In genomic region chr18:79459946-79460345, GRCh38 we compare ENCODE assay signal across 12 cellular contexts.
DNase-seq lines count a peak whose midpoint lies in the region; ATAC-seq and TF ChIP-seq lines count a peak whose summit lies in the region.
"Had no signal": no experiment of that assay in that cellular context is flagged by ENCODE, and none has a peak within 500 bp of the region (broad histone marks: within the 10 kb centered on the region; RNA-seq: fewer than 3 reads in every experiment).

No MANE protein-coding gene starts in this region.

- H3K36me3 Mint-ChIP-seq in activated CD4-positive, alpha-beta T cell treated with anti-CD3 and anti-CD28 coated beads for 36 hours (ENCODE audit: low read depth) = peaks cover 26% of the 10 kb centered on the region
- peaks cover 28% of the 10 kb centered on the region for H3K36me3 Mint-ChIP-seq in activated CD8-positive, alpha-beta T cell treated with anti-CD3 and anti-CD28 coated beads for 36 hours (ENCODE audit: low read depth)

- POLR2A ChIA-PET in activated CD4-positive, alpha-beta T cell treated with anti-CD3 and anti-CD28 coated beads for 36 hours (lab: Charles Lee) = no interaction called here
- POLR2A ChIA-PET in activated CD8-positive, alpha-beta T cell treated with anti-CD3 and anti-CD28 coated beads for 36 hours (lab: Charles Lee) = no interaction called here

- no peak overlapping the region for H3K4me3 ChIP-seq in psoas muscle
- H3K4me3 ChIP-seq: A549 had no signal

- CTCF ChIA-PET in activated CD4-positive, alpha-beta T cell treated with anti-CD3 and anti-CD28 coated beads for 36 hours (lab: Charles Lee) = no interaction called here
- CTCF ChIA-PET in activated CD8-positive, alpha-beta T cell treated with anti-CD3 and anti-CD28 coated beads for 36 hours (lab: Charles Lee) = no interaction called here

- peaks cover 0 to 58% of the 10 kb centered on the region in 2 donors for H3K36me3 ChIP-seq in psoas muscle (ENCODE audit: insufficient read depth in 1 of 2, low read depth in 1 of 2)

- no peak for TF ChIP-seq CTCF in activated CD8-positive, alpha-beta T cell treated with anti-CD3 and anti-CD28 coated beads for 36 hours (IDR thresholded peaks at IDR 0.05)
- TF ChIP-seq CTCF in psoas muscle (IDR thresholded peaks at IDR 0.05) = no peak

- 57 to 68% (median 61%) methylated on average over 7 of the region's 7 CpGs for WGBS in psoas muscle, 3 donors

- peak overlapping the region; percentile 26 for H3K27ac Mint-ChIP-seq in activated CD4-positive, alpha-beta T cell treated with anti-CD3 and anti-CD28 coated beads for 36 hours
- peak overlapping the region; percentile 82 for H3K27ac Mint-ChIP-seq in activated CD8-positive, alpha-beta T cell treated with anti-CD3 and anti-CD28 coated beads for 36 hours

- H3K9me3 ChIP-seq in psoas muscle = no peaks in the 10 kb centered on the region
- H3K9me3 ChIP-seq: A549 had no signal

- peaks cover under 1% of the 10 kb centered on the region for H3K4me1 ChIP-seq in psoas muscle

- H3K9me3 Mint-ChIP-seq in activated CD4-positive, alpha-beta T cell treated with anti-CD3 and anti-CD28 coated beads for 36 hours (ENCODE audit: low read depth) = no peaks in the 10 kb centered on the region
- no peaks in the 10 kb centered on the region for H3K9me3 Mint-ChIP-seq in activated CD8-positive, alpha-beta T cell treated with anti-CD3 and anti-CD28 coated beads for 36 hours

- intact Hi-C loops in activated CD4-positive, alpha-beta T cell treated with anti-CD3 and anti-CD28 coated beads for 36 hours (cut with DNase I, micrococcal nuclease) = no loop called here
- intact Hi-C loops in activated CD8-positive, alpha-beta T cell treated with anti-CD3 and anti-CD28 coated beads for 36 hours (cut with micrococcal nuclease) = no loop called here
- intact Hi-C loops in psoas muscle (cut with DNase I) = no loop called here

- no peaks in the 10 kb centered on the region for H3K27me3 Mint-ChIP-seq in activated CD4-positive, alpha-beta T cell treated with anti-CD3 and anti-CD28 coated beads for 36 hours
- no peaks in the 10 kb centered on the region for H3K27me3 Mint-ChIP-seq in activated CD8-positive, alpha-beta T cell treated with anti-CD3 and anti-CD28 coated beads for 36 hours

- no peak overlapping the region for H3K4me3 Mint-ChIP-seq in activated CD4-positive, alpha-beta T cell treated with anti-CD3 and anti-CD28 coated beads for 36 hours
- no peak overlapping the region for H3K4me3 Mint-ChIP-seq in activated CD8-positive, alpha-beta T cell treated with anti-CD3 and anti-CD28 coated beads for 36 hours

- DNase-seq in activated CD4-positive, alpha-beta T cell treated with anti-CD3 and anti-CD28 coated beads for 36 hours = no peak
- DNase-seq in activated CD4-positive, alpha-beta T cell treated with anti-CD3 and anti-CD28 coated beads for 4 hours = no peak
- no peak for DNase-seq in activated CD8-positive, alpha-beta T cell treated with anti-CD3 and anti-CD28 coated beads for 36 hours
- no peak for DNase-seq in psoas muscle
- DNase-seq in kidney glomerular epithelial cell (lab: John Stamatoyannopoulos, UW) = no peak
- DNase-seq in NCI-H510A treated with DMSO at 0.1 percent for 48 hours (lab: John Stamatoyannopoulos, UW) = no peak
- DNase-seq: activated CD4-positive, alpha-beta T cell treated with anti-CD3 and anti-CD28 coated beads for 48 hours; NCI-H1436 treated with DMSO at 0.1 percent for 48 hours had no signal

- peak overlapping the region; percentile 76 for H3K27ac ChIP-seq in psoas muscle
- H3K27ac ChIP-seq: A549, epithelial cell of prostate had no signal

- H3K27me3 ChIP-seq in psoas muscle (ENCODE audit: insufficient read depth in 3 of 3, low read length in 2 of 3) = no peaks in the 10 kb centered on the region

- no peak for ATAC-seq in activated CD4-positive, alpha-beta T cell treated with anti-CD3 and anti-CD28 coated beads for 36 hours
- ATAC-seq in HG02852 (IDR thresholded peaks at IDR 0.05; ENCODE audit: unreplicated experiment) = peak; percentile 19
- no peak for ATAC-seq in activated CD8-positive, alpha-beta T cell treated with anti-CD3 and anti-CD28 coated beads for 36 hours
- no peak for ATAC-seq in psoas muscle
- no peak for ATAC-seq in GM18519 (IDR thresholded peaks at IDR 0.05; ENCODE audit: low FRiP score, unreplicated experiment)
- ATAC-seq: A549 had no signal

- peaks cover under 1% of the 10 kb centered on the region for H3K4me1 Mint-ChIP-seq in activated CD4-positive, alpha-beta T cell treated with anti-CD3 and anti-CD28 coated beads for 36 hours
- peaks cover 12% of the 10 kb centered on the region for H3K4me1 Mint-ChIP-seq in activated CD8-positive, alpha-beta T cell treated with anti-CD3 and anti-CD28 coated beads for 36 hours (ENCODE audit: low read depth)
